9 cellular contexts compared by ENCODE assay signal in genomic region chr17:77735341-77736206, GRCh38.
DNase-seq lines count a peak whose midpoint lies in the region; ATAC-seq and TF ChIP-seq lines count a peak whose summit lies in the region.
"Had no signal": no experiment of that assay in that cellular context is flagged by ENCODE, and none has a peak within 500 bp of the region (broad histone marks: within the 10 kb centered on the region; RNA-seq: fewer than 3 reads in every experiment).

No MANE protein-coding gene starts in this region.

- no peak for ATAC-seq in naive thymus-derived CD4-positive, alpha-beta T cell
- ATAC-seq in HG02610 (IDR thresholded peaks at IDR 0.05; ENCODE audit: unreplicated experiment) (no peak), HG03520 (IDR thresholded peaks at IDR 0.05; ENCODE audit: unreplicated experiment) (no peak)
- no peak for ATAC-seq in activated CD4-positive, alpha-beta T cell treated with anti-CD3 and anti-CD28 coated beads for 36 hours
- ATAC-seq: activated naive CD4-positive, alpha-beta T cell treated with anti-CD3 and anti-CD28 coated beads, Interleukin-2, amount 50 U/mL, for 72 hours had no signal

- POLR2A ChIA-PET in naive thymus-derived CD4-positive, alpha-beta T cell (lab: Charles Lee): no interaction called here
- POLR2A ChIA-PET in activated CD4-positive, alpha-beta T cell treated with anti-CD3 and anti-CD28 coated beads for 36 hours (lab: Charles Lee): no interaction called here

- no peak overlapping the region for H3K4me3 Mint-ChIP-seq in naive thymus-derived CD4-positive, alpha-beta T cell
- H3K4me3 Mint-ChIP-seq in activated CD4-positive, alpha-beta T cell treated with anti-CD3 and anti-CD28 coated beads for 36 hours: no peak overlapping the region

- peaks cover 0 to 42% (median 6%) of the 10 kb centered on the region in 5 donors for H3K27me3 Mint-ChIP-seq in naive thymus-derived CD4-positive, alpha-beta T cell
- peaks cover 8% of the 10 kb centered on the region for H3K27me3 Mint-ChIP-seq in activated CD4-positive, alpha-beta T cell treated with anti-CD3 and anti-CD28 coated beads for 36 hours

- TF ChIP-seq CTCF in ovary (IDR thresholded peaks at IDR 0.05): no peak

- no peak for TF ChIP-seq POLR2A in ovary (IDR thresholded peaks at IDR 0.05)

- WGBS in ovary, 3 donors: 10 to 11% (median 10%) methylated on average over 10 to 11 of the region's 11 CpGs

- H3K27me3 ChIP-seq in ovary: no peaks in the 10 kb centered on the region
- peaks cover 0 to 5% of the 10 kb centered on the region in 2 donors for H3K27me3 ChIP-seq in naive thymus-derived CD4-positive, alpha-beta T cell (ENCODE audit: control insufficient read depth in 2 of 2, insufficient read depth in 2 of 2, low read length in 2 of 2)

- TF ChIP-seq EP300 in ovary (IDR thresholded peaks at IDR 0.05): no peak

- CTCF ChIA-PET in naive thymus-derived CD4-positive, alpha-beta T cell (lab: Charles Lee): interaction anchor here (0.8 kb wide), 1 partner anchor 193 kb away, joined by 4 read pairs; no protein-coding TSS in a partner anchor
- CTCF ChIA-PET in activated CD4-positive, alpha-beta T cell treated with anti-CD3 and anti-CD28 coated beads for 36 hours (lab: Charles Lee): interaction anchor here (0.7 kb wide), 1 partner anchor 687 kb away, joined by 3 read pairs; no protein-coding TSS in a partner anchor

- intact Hi-C loops in ovary (cut with DNase I): no loop called here
- intact Hi-C loops in naive thymus-derived CD4-positive, alpha-beta T cell (cut with micrococcal nuclease): no loop called here
- intact Hi-C loops in activated CD4-positive, alpha-beta T cell treated with anti-CD3 and anti-CD28 coated beads for 36 hours (cut with DNase I, micrococcal nuclease): no loop called here

- no peaks in the 10 kb centered on the region for H3K36me3 ChIP-seq in ovary
- H3K36me3 ChIP-seq in naive thymus-derived CD4-positive, alpha-beta T cell (ENCODE audit: control insufficient read depth in 2 of 3, insufficient read depth in 3 of 3, low read length in 3 of 3): no peaks in the 10 kb centered on the region

- H3K27ac ChIP-seq in ovary: peak overlapping the region in 1 of 2 donors; percentile 49
- no peak overlapping the region for H3K27ac ChIP-seq in naive thymus-derived CD4-positive, alpha-beta T cell (ENCODE audit: low read depth, low read length)

- no peak overlapping the region for H3K27ac Mint-ChIP-seq in naive thymus-derived CD4-positive, alpha-beta T cell
- H3K27ac Mint-ChIP-seq in activated CD4-positive, alpha-beta T cell treated with anti-CD3 and anti-CD28 coated beads for 36 hours: no peak overlapping the region
- H3K27ac Mint-ChIP-seq: activated naive CD4-positive, alpha-beta T cell treated with anti-CD3 and anti-CD28 coated beads, Interleukin-2, amount 50 U/mL, for 72 hours had no signal

- H3K9me3 Mint-ChIP-seq in naive thymus-derived CD4-positive, alpha-beta T cell: peaks cover 0 to 26% (median 8%) of the 10 kb centered on the region in 11 donors
- peaks cover 9% of the 10 kb centered on the region for H3K9me3 Mint-ChIP-seq in activated CD4-positive, alpha-beta T cell treated with anti-CD3 and anti-CD28 coated beads for 36 hours (ENCODE audit: low read depth)

- peaks cover 0 to 1% (median 0%) of the 10 kb centered on the region in 7 donors for H3K4me1 Mint-ChIP-seq in naive thymus-derived CD4-positive, alpha-beta T cell
- H3K4me1 Mint-ChIP-seq in activated CD4-positive, alpha-beta T cell treated with anti-CD3 and anti-CD28 coated beads for 36 hours: no peaks in the 10 kb centered on the region

- H3K4me1 ChIP-seq in ovary (ENCODE audit: insufficient read depth): peaks cover 9% of the 10 kb centered on the region
- no peaks in the 10 kb centered on the region for H3K4me1 ChIP-seq in naive thymus-derived CD4-positive, alpha-beta T cell (ENCODE audit: control insufficient read depth in 2 of 2, insufficient read depth in 2 of 2, low read length in 2 of 2)

- no peak overlapping the region for H3K4me3 ChIP-seq in ovary
- no peak overlapping the region for H3K4me3 ChIP-seq in naive thymus-derived CD4-positive, alpha-beta T cell (ENCODE audit: low read length)

- H3K36me3 Mint-ChIP-seq in naive thymus-derived CD4-positive, alpha-beta T cell: peaks cover 0 to 15% (median 5%) of the 10 kb centered on the region in 5 donors
- no peaks in the 10 kb centered on the region for H3K36me3 Mint-ChIP-seq in activated CD4-positive, alpha-beta T cell treated with anti-CD3 and anti-CD28 coated beads for 36 hours (ENCODE audit: low read depth)

- DNase-seq in DMS79 (lab: John Stamatoyannopoulos, UW) (peak; percentile 94), NCI-H2171 (lab: John Stamatoyannopoulos, UW) (peak; percentile 40), ecto neural progenitor cell (ENCODE audit: low spot score) (peak; percentile 77), ovary (peak in 3 of 5 donors; percentile 22 to 33 (median 26))
- no peak for DNase-seq in naive thymus-derived CD4-positive, alpha-beta T cell
- DNase-seq in activated CD4-positive, alpha-beta T cell treated with anti-CD3 and anti-CD28 coated beads for 36 hours: no peak

- no peaks in the 10 kb centered on the region for H3K9me3 ChIP-seq in ovary
- no peaks in the 10 kb centered on the region for H3K9me3 ChIP-seq in naive thymus-derived CD4-positive, alpha-beta T cell (ENCODE audit: control insufficient read depth in 2 of 3, low read length in 3 of 3)

Comparison
In these comparisons a context has a peak if more than half of its experiments do, and no peak if none do; other contexts are left out.
1. DNase-seq: peak in DMS79 (single experiment), NCI-H2171 (single experiment), ecto neural progenitor cell (single experiment) and ovary (3 of 5); none in naive thymus-derived CD4-positive, alpha-beta T cell (0 of 9) and activated CD4-positive, alpha-beta T cell treated with anti-CD3 and anti-CD28 coated beads for 36 hours (single experiment).